8 cellular contexts compared by ENCODE assay signal in genomic region chr4:151117371-151117962, GRCh38. TPM values are rescaled to one million over a fixed set of nuclear protein-coding genes. Genes with fewer than 3 reads are reported as not detected.
DNase-seq lines count a peak whose midpoint lies in the region; ATAC-seq and TF ChIP-seq lines count a peak whose summit lies in the region.

No MANE protein-coding gene starts in this region.

- no peak overlapping the region for H3K9ac ChIP-seq in Loucy (ENCODE audit: low read depth, low read length, poor library complexity, severe bottlenecking)

- H3K79me2 ChIP-seq in Loucy (ENCODE audit: insufficient read depth, low read length): no peaks in the 10 kb centered on the region

- H3K9me3 ChIP-seq in HEK293 (ENCODE audit: control insufficient read depth, insufficient read depth, low read depth, low read length) (no peaks in the 10 kb centered on the region), Loucy (ENCODE audit: insufficient read depth, low read depth, low read length) (no peaks in the 10 kb centered on the region), SJCRH30 (replicated peaks) (no peaks in the 10 kb centered on the region), body of pancreas (no peaks in the 10 kb centered on the region)

- TF ChIP-seq CTCF in HEK293 (tag by site-specific recombination; IDR thresholded peaks at IDR 0.05) (no peak), Loucy (conservative IDR thresholded peaks at IDR 0.05; ENCODE audit: low read length) (peak; percentile 89), body of pancreas (IDR thresholded peaks at IDR 0.05) (peak in 6 of 7 experiments; percentile 51 to 70 (median 64))

- DNase-seq in Right ventricle myocardium inferior (ENCODE audit: missing footprints) (no peak), cardiac septum (ENCODE audit: low spot score) (no peak), SJCRH30 (peak; percentile 38 to 74), body of pancreas (peak; percentile 61 to 77 (median 69)), iPS DF 4.7 (ENCODE audit: extremely low read depth, low spot score) (peak; percentile 49), smooth muscle cell of the brain vasculature (ENCODE audit: low read depth, low spot score) (peak; percentile 37)

- H3K27me3 ChIP-seq in Loucy (ENCODE audit: insufficient read depth, low read length, poor library complexity, severe bottlenecking) (no peaks in the 10 kb centered on the region), SJCRH30 (no peaks in the 10 kb centered on the region), body of pancreas (no peaks in the 10 kb centered on the region)

- peak; percentile 62 for ATAC-seq in Right ventricle myocardium inferior
- ATAC-seq in body of pancreas: peak; percentile 87

- no peaks in the 10 kb centered on the region for H4K20me1 ChIP-seq in Loucy (ENCODE audit: insufficient read depth, low read length, poor library complexity, severe bottlenecking)

- no peaks in the 10 kb centered on the region for H3F3A ChIP-seq in Loucy (ENCODE audit: low read depth)

- peaks cover 4 to 40% of the 10 kb centered on the region in 2 experiments for H3K36me3 ChIP-seq in HEK293 (ENCODE audit: control insufficient read depth in 2 of 2, insufficient read depth in 1 of 2, low read length in 2 of 2)
- 0 out of 2 replicates have a peak, but pooled peaks cover 4% of the 10 kb centered on the region for H3K36me3 ChIP-seq in Loucy (ENCODE audit: insufficient read depth, low read length)
- no peaks in the 10 kb centered on the region; the same call in 1 of the 2 replicates for H3K36me3 ChIP-seq in SJCRH30
- no peaks in the 10 kb centered on the region for H3K36me3 ChIP-seq in body of pancreas (replicated peaks in 1 of 2; ENCODE audit: insufficient read depth in 1 of 2, low read depth in 2 of 2)

- H3K4me2 ChIP-seq in Loucy (ENCODE audit: low read depth, low read length, poor library complexity, severe bottlenecking): no peak overlapping the region

- H3K9me2 ChIP-seq in Loucy (replicated peaks; ENCODE audit: low read depth, low read length): no peaks in the 10 kb centered on the region

- POLR2A ChIA-PET in HEK293 (lab: Yijun Ruan, JAX): no interaction called here

- H2AFZ ChIP-seq in Loucy (ENCODE audit: low read length): no peak overlapping the region

- WGBS in body of pancreas, 2 donors: 36 to 45% methylated on average over 13 to 14 of the region's 14 CpGs

- no peaks in the 10 kb centered on the region for H3K4me1 ChIP-seq in HEK293 (ENCODE audit: control insufficient read depth, insufficient read depth, low read length)
- no peaks in the 10 kb centered on the region for H3K4me1 ChIP-seq in Loucy (ENCODE audit: insufficient read depth, low read length, poor library complexity, severe bottlenecking)
- H3K4me1 ChIP-seq in SJCRH30: peaks cover 5% of the 10 kb centered on the region; the same call in 1 of the 2 replicates
- no peaks in the 10 kb centered on the region for H3K4me1 ChIP-seq in body of pancreas

- intact Hi-C loops in Right ventricle myocardium inferior (cut with DNase I): loop anchor here (10.0 kb wide), 1 partner anchor 1267 kb away; no protein-coding TSS in a partner anchor
- intact Hi-C loops in cardiac septum (cut with DNase I): loop anchor here (2.0 to 10.0 kb wide), 2 partner anchors 245 to 1267 kb away; no protein-coding TSS in a partner anchor
- intact Hi-C loops in body of pancreas (cut with DNase I): no loop called here

- CTCF ChIA-PET in HEK293 (lab: Yijun Ruan, JAX): interaction anchor here (0.5 to 1.7 kb wide), 25 partner anchors 11 to 1256 kb away, joined by 3 to 9 read pairs (median 4); no protein-coding TSS in a partner anchor

- H3K27ac ChIP-seq in HEK293 (ENCODE audit: extremely low read depth, low read depth, low read length): no peak overlapping the region
- H3K27ac ChIP-seq in SJCRH30: no peak overlapping the region
- no peak overlapping the region for H3K27ac ChIP-seq in body of pancreas

- H3K4me3 ChIP-seq in HEK293 (ENCODE audit: low read depth, low read length) (no peak overlapping the region), Loucy (ENCODE audit: low read length, poor library complexity, severe bottlenecking) (no peak overlapping the region), SJCRH30 (no peak overlapping the region), body of pancreas (no peak overlapping the region)

- TF ChIP-seq POLR2A in body of pancreas (IDR thresholded peaks at IDR 0.05): no peak

TF ChIP-seq in HEK293, 187 proteins besides CTCF, POLR2A, EP300 and RAD21:
- TF ChIP-seq ZNF155 (tag by site-specific recombination; IDR thresholded peaks at IDR 0.05) (no peak), ZNF362 (tag by site-specific recombination; IDR thresholded peaks at IDR 0.05) (peak; percentile 93), ZNF654 (tag by site-specific recombination; IDR thresholded peaks at IDR 0.05; ENCODE audit: low read depth) (peak; percentile 78), SALL2 (tag by site-specific recombination; IDR thresholded peaks at IDR 0.05; ENCODE audit: borderline replicate concordance) (no peak), ZNF660 (tag by site-specific recombination; IDR thresholded peaks at IDR 0.05) (0 out of 2 replicates have a peak, but pooled peaks have one; percentile 49), ZNF629 (tag by site-specific recombination; IDR thresholded peaks at IDR 0.05) (0 out of 2 replicates have a peak, but pooled peaks have one; percentile 37), FEZF1 (tag by site-specific recombination; IDR thresholded peaks at IDR 0.05) (0 out of 2 replicates have a peak, but pooled peaks have one; percentile 13)
TF ChIP-seq in HEK293: peak in this region for 5.

RNA-seq across cellular contexts. Expression of gene RPS3A, which starts 18.0 kb away (rescaled TPM):
- total RNA-seq in Right ventricle myocardium inferior: 1,086 TPM
- total RNA-seq in cardiac septum: 807 TPM
- total RNA-seq in SJCRH30 (2014; rRNA removed; shearing (Covaris generic)): 3,203 and 3,356 TPM in 2 replicates
- 1,000 to 10,000 TPM; 1,585 to 2,586 TPM for total RNA-seq in body of pancreas

Comparison
In these comparisons a context has a peak if more than half of its experiments do, and no peak if none do; other contexts are left out.
1. DNase-seq: peak in SJCRH30 (2 of 2), body of pancreas (4 of 4), iPS DF 4.7 (single experiment) and smooth muscle cell of the brain vasculature (single experiment); none in Right ventricle myocardium inferior (single experiment) and cardiac septum (single experiment).